In genomic region chr11:115222218-115222862, GRCh38 we compare ENCODE assay signal across 9 cellular contexts.
A peak's percentile ranks its signal among the peaks of the same experiment; 100 is the strongest.
DNase-seq lines count a peak whose midpoint lies in the region; ATAC-seq, FAIRE-seq and TF ChIP-seq lines count a peak whose summit lies in the region.
"Had no signal": no experiment of that assay in that cellular context is flagged by ENCODE, and none has a peak within 500 bp of the region (broad histone marks: within the 10 kb centered on the region; RNA-seq: fewer than 3 reads in every experiment).

No MANE protein-coding gene starts in this region.

- peaks cover 16% of the 10 kb centered on the region for H3K4me1 ChIP-seq in foreskin keratinocyte

- peak overlapping the region; percentile 90 for H3K27ac ChIP-seq in foreskin keratinocyte

- peak; percentile 88 for FAIRE-seq in RCC 7860 (lab: Jason Lieb, UNC)
- FAIRE-seq: A204.1 had no signal

- ATAC-seq in GM19468 (IDR thresholded peaks at IDR 0.05; ENCODE audit: extremely low read depth, unreplicated experiment): peak; percentile 92
- ATAC-seq in HG03457 (IDR thresholded peaks at IDR 0.05; ENCODE audit: unreplicated experiment): peak; percentile 94
- ATAC-seq in foreskin keratinocyte: peak; percentile 97

- TF ChIP-seq CTCF in foreskin keratinocyte (conservative IDR thresholded peaks at IDR 0.05): no peak

- H3K27me3 ChIP-seq in foreskin keratinocyte: no peaks in the 10 kb centered on the region

- peak; percentile 12 for DNase-seq in NCI-H1105 treated with DMSO at 0.1 percent for 48 hours (lab: John Stamatoyannopoulos, UW)
- DNase-seq in NCI-H1105 (lab: John Stamatoyannopoulos, UW): no peak
- peak; percentile 74 for DNase-seq in RCC 7860 (ENCODE audit: low spot score)
- peak; percentile 94 to 97 for DNase-seq in foreskin keratinocyte
- no peak for DNase-seq in SIG-M5 treated with dmso at 0.1 percent for 504 hours (lab: John Stamatoyannopoulos, UW; ENCODE audit: unreplicated experiment)
- DNase-seq in T1000 (lab: John Stamatoyannopoulos, UW): no peak

Comparison
In these comparisons a context has a peak if more than half of its experiments do, and no peak if none do; other contexts are left out.
1. DNase-seq: peak in NCI-H1105 treated with DMSO at 0.1 percent for 48 hours (single experiment), RCC 7860 (single experiment) and foreskin keratinocyte (2 of 2); none in NCI-H1105 (single experiment), SIG-M5 treated with dmso at 0.1 percent for 504 hours (single experiment) and T1000 (single experiment).
2. Peak in every context shown above with its lines, with median percentiles within 50 percentile points of each other: ATAC-seq.